ENCODE assay signal across 29 cellular contexts in genomic region chr18:69597561-69597960, GRCh38.
"Had no signal": no experiment of that assay in that cellular context is flagged by ENCODE, and none has a peak within 500 bp of the region (broad histone marks: within the 10 kb centered on the region; RNA-seq: fewer than 3 reads in every experiment).

No MANE protein-coding gene starts in this region.

- H3K27ac ChIP-seq: adrenal gland, ascending aorta, body of pancreas, brain microvascular endothelial cell, breast epithelium, cardiac muscle cell had no signal

- H3K36me3 ChIP-seq: adrenal gland, ascending aorta, brain microvascular endothelial cell, breast epithelium, cardiac muscle cell had no signal

- H3K9me3 ChIP-seq: adrenal gland, ascending aorta, body of pancreas had no signal

- H3K4me3 ChIP-seq: adrenal gland, ascending aorta, body of pancreas, breast epithelium, cardiac muscle cell had no signal

- H3K27me3 ChIP-seq: adrenal gland, ascending aorta, body of pancreas, brain microvascular endothelial cell, breast epithelium, cardiac muscle cell had no signal

- DNase-seq: activated effector memory CD4-positive, alpha-beta T cell treated with anti-CD3 and anti-CD28 coated beads, Interleukin-2, amount 50 U/mL, for 16 hours; activated effector memory CD4-positive, alpha-beta T cell treated with Interleukin-2 at 50 U/mL for 16 hours; activated gamma-delta T cell; activated gamma-delta T cell treated with Interleukin-2 at 50 U/mL for 16 hours; activated naive CD4-positive, alpha-beta T cell; activated naive CD4-positive, alpha-beta T cell treated with anti-CD3 and anti-CD28 coated beads for 36 hours; activated naive CD4-positive, alpha-beta T cell treated with anti-CD3 and anti-CD28 coated beads, Interleukin-2, amount 10 ng/mL, durations not matched to agents 7 days and 5 days; activated naive CD4-positive, alpha-beta T cell treated with anti-CD3 and anti-CD28 coated beads, Interleukin-2, amount 50 U/mL, for 16 hours; activated naive CD4-positive, alpha-beta T cell treated with Interleukin-2 at 50 U/mL for 16 hours; activated naive CD8-positive, alpha-beta T cell treated with anti-CD3 and anti-CD28 coated beads for 36 hours; activated naive CD8-positive, alpha-beta T cell treated with anti-CD3 and anti-CD28 coated beads, Interleukin-2, amount 10 ng/mL, durations not matched to agents 7 days and 5 days; activated naive CD8-positive, alpha-beta T cell treated with anti-CD3 and anti-CD28 coated beads, Interleukin-2, amount 50 U/mL, for 24 hours; activated T-cell treated with anti-CD3 and anti-CD28 coated beads, Interleukin-2, amount 50 U/mL, for 24 hours; activated T-cell treated with anti-CD3 and anti-CD28 coated beads, Interleukin-2, amount 50 U/mL, for 4 hours; activated T-cell treated with anti-CD3 and anti-CD28 coated beads, Interleukin-2, amount 50 U/mL, for 48 hours; activated T-cell treated with anti-CD3 and anti-CD28 coated beads, Interleukin-2, amount 50 U/mL, for 72 hours; adrenal gland; amniotic stem cell; amygdala; anterior cingulate cortex; aorta; body of pancreas; brain microvascular endothelial cell; caudate nucleus; central memory CD4-positive, alpha-beta T cell; cerebellar nuclear complex had no signal

- H3K4me1 ChIP-seq: adrenal gland, ascending aorta, body of pancreas, breast epithelium had no signal
